In genomic region chr13:59522652-59523051, GRCh38 we compare ENCODE assay signal across 4 cellular contexts.
A peak's percentile ranks its signal among the peaks of the same experiment; 100 is the strongest.
TF ChIP-seq lines count a peak whose summit lies in the region.

No MANE protein-coding gene starts in this region.

TF ChIP-seq in HepG2, 621 proteins besides CTCF, POLR2A, EP300 and RAD21:
- TF ChIP-seq MAFK (conservative IDR thresholded peaks at IDR 0.05 in 1 of 2, IDR thresholded peaks at IDR 0.05 in 1 of 2; ENCODE audit: low read length in 2 of 2) (peak; percentile 79 to 93), IKZF1 (IDR thresholded peaks at IDR 0.05) (no peak), FOXK1 (CRISPR knock-in tag; IDR thresholded peaks at IDR 0.05; ENCODE audit: borderline replicate concordance, low read depth) (no peak), MAFF (IDR thresholded peaks at IDR 0.05; ENCODE audit: low read depth, low read length) (peak; percentile 89)

TF ChIP-seq in A549, 52 proteins besides CTCF, POLR2A, EP300 and RAD21:
- TF ChIP-seq MAFK (IDR thresholded peaks at IDR 0.05; ENCODE audit: partially characterized antibody) (peak; percentile 74), BHLHE40 (IDR thresholded peaks at IDR 0.05; ENCODE audit: low read depth, low read length) (no peak)

TF ChIP-seq in IMR-90, 13 proteins besides CTCF, POLR2A, EP300 and RAD21:
- no peak for TF ChIP-seq MAZ (IDR thresholded peaks at IDR 0.05; ENCODE audit: borderline replicate concordance, low read depth, low read length)
- TF ChIP-seq MAFK (IDR thresholded peaks at IDR 0.05; ENCODE audit: low read depth, low read length): peak; percentile 87

TF ChIP-seq in K562, 482 proteins besides CTCF, POLR2A, EP300 and RAD21:
- TF ChIP-seq KAT2B (IDR thresholded peaks at IDR 0.05; ENCODE audit: low read depth, low read length) (no peak), ZNF511 (CRISPR knock-in tag; IDR thresholded peaks at IDR 0.05) (no peak), MBD2 (IDR thresholded peaks at IDR 0.05; ENCODE audit: borderline replicate concordance, low read depth) (no peak), ZNF316 (IDR thresholded peaks at IDR 0.05) (peak; percentile 86), ARID3B (CRISPR knock-in tag; IDR thresholded peaks at IDR 0.05; ENCODE audit: borderline replicate concordance) (no peak), SP2 (IDR thresholded peaks at IDR 0.05; ENCODE audit: extremely low read depth, low read depth, low read length, poor library complexity, severe bottlenecking) (no peak), C11orf30 (IDR thresholded peaks at IDR 0.05; ENCODE audit: low read depth) (peak; percentile 81), KDM5B (IDR thresholded peaks at IDR 0.05; ENCODE audit: insufficient replicate concordance, low read depth, low read length) (no peak), MAFK (IDR thresholded peaks at IDR 0.05; ENCODE audit: low read length) (peak; percentile 75), U2AF2 (optimal IDR thresholded peaks at IDR 0.05; ENCODE audit: low read depth, low read length) (no peak), SNAPC5 (CRISPR knock-in tag; IDR thresholded peaks at IDR 0.05) (no peak), MAFG (tag; conservative IDR thresholded peaks at IDR 0.05) (peak; percentile 62), MAFF (IDR thresholded peaks at IDR 0.05; ENCODE audit: low read length) (peak; percentile 70; the same call in 1 of the 2 replicates)
- TF ChIP-seq, protein P1, sequence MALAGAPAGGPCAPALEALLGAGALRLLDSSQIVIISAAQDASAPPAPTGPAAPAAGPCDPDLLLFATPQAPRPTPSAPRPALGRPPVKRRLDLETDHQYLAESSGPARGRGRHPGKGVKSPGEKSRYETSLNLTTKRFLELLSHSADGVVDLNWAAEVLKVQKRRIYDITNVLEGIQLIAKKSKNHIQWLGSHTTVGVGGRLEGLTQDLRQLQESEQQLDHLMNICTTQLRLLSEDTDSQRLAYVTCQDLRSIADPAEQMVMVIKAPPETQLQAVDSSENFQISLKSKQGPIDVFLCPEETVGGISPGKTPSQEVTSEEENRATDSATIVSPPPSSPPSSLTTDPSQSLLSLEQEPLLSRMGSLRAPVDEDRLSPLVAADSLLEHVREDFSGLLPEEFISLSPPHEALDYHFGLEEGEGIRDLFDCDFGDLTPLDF (CRISPR knock-in tag; IDR thresholded peaks at IDR 0.05): no peak
TF ChIP-seq in K562: peak in this region for 5.
